29 cellular contexts compared by ENCODE assay signal in the genomic region with DNA sequence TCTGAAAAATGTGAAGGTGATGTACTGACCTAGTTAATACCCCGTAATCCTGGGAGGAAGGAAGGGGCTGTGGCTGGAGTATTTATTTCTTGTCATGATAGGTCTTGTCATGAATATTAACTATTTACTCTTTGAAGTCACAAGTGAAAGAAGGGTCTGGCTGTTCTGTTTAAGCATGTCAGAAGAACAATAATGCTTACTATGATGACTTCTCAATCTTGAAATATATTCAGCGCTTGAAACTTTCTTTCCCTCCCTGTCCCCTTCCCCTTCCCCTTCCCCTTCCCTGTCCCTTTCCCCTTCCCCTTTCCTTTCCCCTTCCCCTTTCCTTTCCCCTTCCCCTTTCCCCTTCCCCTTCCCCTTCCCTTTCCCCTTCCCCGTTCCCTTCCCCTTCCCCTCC.
"Had no signal": no experiment of that assay in that cellular context is flagged by ENCODE, and none has a peak within 500 bp of the region (broad histone marks: within the 10 kb centered on the region; RNA-seq: fewer than 3 reads in every experiment).

No MANE protein-coding gene starts in this region.

- H3K36me3 ChIP-seq: colonic mucosa, esophagus muscularis mucosa, esophagus squamous epithelium, gastrocnemius medialis, gastroesophageal sphincter, heart left ventricle, heart right ventricle had no signal

- H3K27me3 ChIP-seq: colonic mucosa, dorsolateral prefrontal cortex, esophagus muscularis mucosa, esophagus squamous epithelium, gastrocnemius medialis, gastroesophageal sphincter, heart left ventricle, heart right ventricle had no signal

- DNase-seq: colonic mucosa; cortex of kidney; dermis blood vessel endothelial cell; dorsolateral prefrontal cortex; effector CD4-positive, alpha-beta T cell; effector CD8-positive, alpha-beta T cell; effector memory CD4-positive, alpha-beta T cell; effector memory CD8-positive, alpha-beta T cell; endodermal cell; erythroblast; esophagus squamous epithelium; foreskin fibroblast; foreskin keratinocyte; foreskin melanocyte; gastrocnemius medialis; glutamatergic neuron; head of caudate nucleus; heart left ventricle; heart right ventricle had no signal

- H3K4me1 Mint-ChIP-seq: endodermal cell had no signal

- H3K27me3 Mint-ChIP-seq: dendritic cell treated with granulocyte-macrophage colony-stimulating factor and Interleukin-4, amounts not matched to agents 40 ng/mL and 50 ng/mL, for 4 days had no signal

- H3K9me3 Mint-ChIP-seq: effector memory CD8-positive, alpha-beta T cell had no signal

- FAIRE-seq: colon, endometrium, endothelial cell of umbilical vein, frontal cortex had no signal

- ATAC-seq: effector memory CD8-positive, alpha-beta T cell; esophagus mucosa; foreskin keratinocyte; gastrocnemius medialis; gastroesophageal sphincter; heart left ventricle; heart right ventricle had no signal

- H3K9me3 ChIP-seq: colonic mucosa, gastrocnemius medialis had no signal

- H3K4me3 Mint-ChIP-seq: dendritic cell treated with granulocyte-macrophage colony-stimulating factor and Interleukin-4, amounts not matched to agents 40 ng/mL and 50 ng/mL, for 4 days; effector memory CD8-positive, alpha-beta T cell; endodermal cell had no signal

- H3K27ac Mint-ChIP-seq: dendritic cell treated with granulocyte-macrophage colony-stimulating factor and Interleukin-4, amounts not matched to agents 40 ng/mL and 50 ng/mL, for 4 days; effector memory CD8-positive, alpha-beta T cell; endodermal cell had no signal

- H3K4me1 ChIP-seq: colonic mucosa, esophagus squamous epithelium, foreskin keratinocyte, gastroesophageal sphincter, heart right ventricle had no signal

- H3K4me3 ChIP-seq: colonic mucosa, coronary artery, dorsolateral prefrontal cortex, esophagus muscularis mucosa, esophagus squamous epithelium, gastrocnemius medialis, gastroesophageal sphincter, heart left ventricle, heart right ventricle had no signal

- H3K27ac ChIP-seq: colonic mucosa, coronary artery, epithelial cell of prostate, esophagus muscularis mucosa, esophagus squamous epithelium, foreskin keratinocyte, gastrocnemius medialis, gastroesophageal sphincter, heart left ventricle, heart right ventricle had no signal
